Comparison of ENCODE assay signal across 9 cellular contexts in genomic region chr9:127158995-127159801, GRCh38. TPM values are rescaled to one million over a fixed set of nuclear protein-coding genes. Genes with fewer than 3 reads are reported as not detected.
DNase-seq lines count a peak whose midpoint lies in the region; ATAC-seq and TF ChIP-seq lines count a peak whose summit lies in the region.
"Had no signal": no experiment of that assay in that cellular context is flagged by ENCODE, and none has a peak within 500 bp of the region (broad histone marks: within the 10 kb centered on the region; RNA-seq: fewer than 3 reads in every experiment).

No MANE protein-coding gene starts in this region.

- peaks cover 8% of the 10 kb centered on the region for H3K27me3 Mint-ChIP-seq in activated CD8-positive, alpha-beta memory T cell treated with anti-CD3 and anti-CD28 coated beads, Interleukin-2, amount 10 ng/mL, durations not matched to agents 7 days and 5 days

- no peaks in the 10 kb centered on the region for H3K36me3 Mint-ChIP-seq in activated CD8-positive, alpha-beta memory T cell treated with anti-CD3 and anti-CD28 coated beads, Interleukin-2, amount 10 ng/mL, durations not matched to agents 7 days and 5 days

- no peak overlapping the region for H3K27ac Mint-ChIP-seq in activated CD8-positive, alpha-beta memory T cell treated with anti-CD3 and anti-CD28 coated beads, Interleukin-2, amount 10 ng/mL, durations not matched to agents 7 days and 5 days

- ATAC-seq in activated CD8-positive, alpha-beta memory T cell treated with anti-CD3 and anti-CD28 coated beads, Interleukin-2, amount 10 ng/mL, durations not matched to agents 7 days and 5 days = no peak
- no peak for ATAC-seq in HG02571 (IDR thresholded peaks at IDR 0.05; ENCODE audit: unreplicated experiment)
- ATAC-seq in GM18870 (IDR thresholded peaks at IDR 0.05; ENCODE audit: unreplicated experiment) = no peak
- ATAC-seq in GM18505 (IDR thresholded peaks at IDR 0.05; ENCODE audit: unreplicated experiment) = no peak

- CTCF ChIA-PET in activated CD8-positive, alpha-beta memory T cell treated with anti-CD3 and anti-CD28 coated beads, Interleukin-2, amount 10 ng/mL, durations not matched to agents 7 days and 5 days (lab: Charles Lee) = no interaction called here

- peaks cover 43% of the 10 kb centered on the region for H3K4me1 Mint-ChIP-seq in activated CD8-positive, alpha-beta memory T cell treated with anti-CD3 and anti-CD28 coated beads, Interleukin-2, amount 10 ng/mL, durations not matched to agents 7 days and 5 days

- H3K4me3 Mint-ChIP-seq in activated CD8-positive, alpha-beta memory T cell treated with anti-CD3 and anti-CD28 coated beads, Interleukin-2, amount 10 ng/mL, durations not matched to agents 7 days and 5 days = no peak overlapping the region

- in situ Hi-C loops in KBM-7 (cut with MboI; ENCODE audit: low pct_unique_long_range_greater_than_20kb, low sequenced_read_pairs) = no loop called here

- TF ChIP-seq POLR2A in GM18505 (IDR thresholded peaks at IDR 0.05; ENCODE audit: borderline replicate concordance, extremely low read depth, insufficient read depth, insufficient read length) = no peak

- H3K9me3 Mint-ChIP-seq in activated CD8-positive, alpha-beta memory T cell treated with anti-CD3 and anti-CD28 coated beads, Interleukin-2, amount 10 ng/mL, durations not matched to agents 7 days and 5 days (ENCODE audit: low read depth) = no peaks in the 10 kb centered on the region

- H3K4me3 ChIP-seq in skin epidermis = no peak overlapping the region

- DNase-seq in HK-2 (ENCODE audit: unreplicated experiment) (peak; percentile 82), hypothalamus (lab: John Stamatoyannopoulos, UW) (peak in 36 of 51 donors; percentile 20 to 80 (median 57)), KBM-7 (no peak)
- DNase-seq in activated CD8-positive, alpha-beta memory T cell treated with anti-CD3 and anti-CD28 coated beads, Interleukin-2, amount 10 ng/mL, durations not matched to agents 7 days and 5 days = peak; percentile 41

- peak overlapping the region in 11 of 21 experiments; percentile 50 to 91 (median 69) for H3K27ac ChIP-seq in skin epidermis
- H3K27ac ChIP-seq: neutrophil had no signal

RNA-seq across cellular contexts. Expression of gene ANGPTL2, which starts 36.8 kb away (rescaled TPM):
- total RNA-seq in activated CD8-positive, alpha-beta memory T cell treated with anti-CD3 and anti-CD28 coated beads, Interleukin-2, amount 10 ng/mL, durations not matched to agents 7 days and 5 days = not detected
